ENCODE assay signal across 8 cellular contexts in the genomic region with DNA sequence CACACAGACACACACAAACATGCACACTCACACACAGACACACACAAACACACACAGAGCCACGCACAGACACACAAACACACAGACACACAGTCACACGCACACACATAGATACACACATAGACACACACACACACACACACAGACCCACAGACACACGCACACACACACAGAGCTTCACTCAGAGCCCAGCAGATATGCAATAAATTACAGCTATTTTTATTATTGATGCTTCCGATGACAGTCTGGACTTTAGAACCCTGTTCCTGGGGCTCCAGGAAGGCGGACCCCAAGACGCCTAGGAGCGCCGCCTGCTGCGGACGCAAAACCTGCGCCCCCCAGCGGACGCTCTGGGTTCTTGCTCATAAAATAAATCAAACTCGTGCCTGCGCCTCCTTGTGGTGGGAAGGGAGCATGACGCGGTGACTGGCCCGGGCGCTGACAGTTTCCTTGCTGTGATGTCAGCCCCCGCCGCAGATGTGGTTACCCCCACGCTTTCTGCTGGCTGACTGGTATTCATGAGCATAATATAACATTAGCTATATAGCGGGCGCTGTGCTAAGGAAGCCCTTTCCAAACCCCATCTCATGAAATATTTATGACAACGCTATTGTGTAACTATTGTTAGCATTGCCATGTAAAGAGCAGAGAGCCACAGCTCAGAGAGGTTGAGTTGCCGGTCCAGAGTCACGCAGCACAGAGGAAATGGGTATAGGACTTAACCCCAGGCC.
DNase-seq lines count a peak whose midpoint lies in the region; ATAC-seq, FAIRE-seq and TF ChIP-seq lines count a peak whose summit lies in the region.

No MANE protein-coding gene starts in this region.

- peaks cover 27% of the 10 kb centered on the region; the same call in 1 of the 2 replicates for H3K27me3 ChIP-seq in ACC112 (ENCODE audit: insufficient read depth, low read length)
- no peaks in the 10 kb centered on the region for H3K27me3 ChIP-seq in bronchial epithelial cell (ENCODE audit: control insufficient read depth, insufficient read depth, low read length)

- ATAC-seq in GM18520 (IDR thresholded peaks at IDR 0.05; ENCODE audit: unreplicated experiment) (peak; percentile 28), HG03175 (IDR thresholded peaks at IDR 0.05; ENCODE audit: unreplicated experiment) (peak; percentile 43)

- H3K79me2 ChIP-seq in ACC112 (ENCODE audit: control insufficient read depth, insufficient read depth, low read length, unreplicated experiment) = no peaks in the 10 kb centered on the region

- H3K27ac ChIP-seq in ACC112 (ENCODE audit: low read depth, low read length) = no peak overlapping the region

- H3K4me3 ChIP-seq in ACC112 (ENCODE audit: low read depth, low read length) = 0 out of 2 replicates have a peak overlapping the region, but pooled peaks have one; percentile 39
- no peak overlapping the region for H3K4me3 ChIP-seq in bronchial epithelial cell (ENCODE audit: low read depth, low read length)

- peak overlapping the region; percentile 13 for H2AFZ ChIP-seq in ACC112 (ENCODE audit: low read length, unreplicated experiment)

- H3K4me1 ChIP-seq in ACC112 (ENCODE audit: control insufficient read depth, insufficient read depth, low read length, unreplicated experiment) = peaks cover 12% of the 10 kb centered on the region

- H3K36me3 ChIP-seq in ACC112 (ENCODE audit: insufficient read depth, low read length) (no peaks in the 10 kb centered on the region), bronchial epithelial cell (ENCODE audit: control insufficient read depth, insufficient read depth, low read length) (no peaks in the 10 kb centered on the region)

- no peak for FAIRE-seq in bronchial epithelial cell (lab: Jason Lieb, UNC)

- TF ChIP-seq CTCF in bronchial epithelial cell (IDR thresholded peaks at IDR 0.05; ENCODE audit: insufficient read depth, low read length, severe bottlenecking) = peak; percentile 99

- DNase-seq in NCI-H226 (peak; percentile 67), bronchial epithelial cell (ENCODE audit: low read depth) (peak; percentile 60), kidney glomerular epithelial cell (lab: John Stamatoyannopoulos, UW) (peak; percentile 94)
- DNase-seq in activated CD4-positive, CD25-positive, alpha-beta regulatory T cell (lab: John Stamatoyannopoulos, UW) = peak; percentile 85 to 95 (median 88)
- peak; percentile 96 to 97 for DNase-seq in stimulated activated CD4-positive, alpha-beta T cell treated with anti-CD3 and anti-CD28 coated beads, Interleukin-2, amount 100 ng/mL, for 24 hours
